ENCODE assay signal across 27 cellular contexts in genomic region chrX:136587532-136587931, GRCh38. TPM values are rescaled to one million over a fixed set of nuclear protein-coding genes. Genes with fewer than 3 reads are reported as not detected.
A peak's percentile ranks its signal among the peaks of the same experiment; 100 is the strongest.
DNase-seq lines count a peak whose midpoint lies in the region; ATAC-seq and TF ChIP-seq lines count a peak whose summit lies in the region.
"Had no signal": no experiment of that assay in that cellular context is flagged by ENCODE, and none has a peak within 500 bp of the region (broad histone marks: within the 10 kb centered on the region; RNA-seq: fewer than 3 reads in every experiment).

No MANE protein-coding gene starts in this region.

- H3K9me3 Mint-ChIP-seq in activated naive CD4-positive, alpha-beta T cell treated with anti-CD3 and anti-CD28 coated beads, Interleukin-2, amount 10 ng/mL, durations not matched to agents 7 days and 5 days = no peaks in the 10 kb centered on the region
- no peaks in the 10 kb centered on the region for H3K9me3 Mint-ChIP-seq in activated naive CD8-positive, alpha-beta T cell treated with anti-CD3 and anti-CD28 coated beads, Interleukin-2, amount 50 U/mL, for 24 hours
- H3K9me3 Mint-ChIP-seq: activated B cell treated with CpG ODN at 0.5 μM for 24 hours had no signal

- no peak for ATAC-seq in activated naive CD8-positive, alpha-beta T cell treated with anti-CD3 and anti-CD28 coated beads, Interleukin-2, amount 50 U/mL, for 24 hours
- no peak for ATAC-seq in HG03159 (IDR thresholded peaks at IDR 0.05; ENCODE audit: unreplicated experiment)
- ATAC-seq: left colon, sciatic nerve had no signal

- H3K36me3 ChIP-seq in PC-9 (ENCODE audit: low read depth) = no peaks in the 10 kb centered on the region
- H3K36me3 ChIP-seq: adrenal gland, SJCRH30, thoracic aorta had no signal

- no peaks in the 10 kb centered on the region for H3K27me3 Mint-ChIP-seq in activated naive CD4-positive, alpha-beta T cell treated with anti-CD3 and anti-CD28 coated beads, Interleukin-2, amount 10 ng/mL, durations not matched to agents 7 days and 5 days
- H3K27me3 Mint-ChIP-seq in activated naive CD8-positive, alpha-beta T cell treated with anti-CD3 and anti-CD28 coated beads, Interleukin-2, amount 50 U/mL, for 24 hours = no peaks in the 10 kb centered on the region
- H3K27me3 Mint-ChIP-seq: activated B cell treated with CpG ODN at 0.5 μM for 24 hours had no signal

- intact Hi-C loops in PC-9 (cut with micrococcal nuclease; ENCODE audit: unreplicated experiment) = no loop called here

- peak overlapping the region; percentile 28 for H3K4me3 Mint-ChIP-seq in activated naive CD4-positive, alpha-beta T cell treated with anti-CD3 and anti-CD28 coated beads, Interleukin-2, amount 10 ng/mL, durations not matched to agents 7 days and 5 days
- H3K4me3 Mint-ChIP-seq in activated naive CD8-positive, alpha-beta T cell treated with anti-CD3 and anti-CD28 coated beads, Interleukin-2, amount 50 U/mL, for 24 hours = peak overlapping the region; percentile 57
- H3K4me3 Mint-ChIP-seq: activated B cell treated with CpG ODN at 0.5 μM for 24 hours, H9, nephron progenitor cell had no signal

- peaks cover 39% of the 10 kb centered on the region for H3K4me1 ChIP-seq in PC-9 (replicated peaks; ENCODE audit: insufficient read depth)
- H3K4me1 ChIP-seq: adrenal gland, SJCRH30 had no signal

- no peak overlapping the region for H2AFZ ChIP-seq in PC-9

- no peaks in the 10 kb centered on the region for H3K27me3 ChIP-seq in PC-9 (ENCODE audit: insufficient read depth, low read depth)
- H3K27me3 ChIP-seq: SJCRH30 had no signal

- H3K36me3 Mint-ChIP-seq in activated naive CD4-positive, alpha-beta T cell treated with anti-CD3 and anti-CD28 coated beads, Interleukin-2, amount 10 ng/mL, durations not matched to agents 7 days and 5 days = peaks cover 1% of the 10 kb centered on the region
- no peaks in the 10 kb centered on the region for H3K36me3 Mint-ChIP-seq in activated naive CD8-positive, alpha-beta T cell treated with anti-CD3 and anti-CD28 coated beads, Interleukin-2, amount 50 U/mL, for 24 hours (ENCODE audit: low read depth)

- peak overlapping the region; percentile 90 for H3K27ac Mint-ChIP-seq in activated naive CD4-positive, alpha-beta T cell treated with anti-CD3 and anti-CD28 coated beads, Interleukin-2, amount 10 ng/mL, durations not matched to agents 7 days and 5 days
- H3K27ac Mint-ChIP-seq in activated naive CD8-positive, alpha-beta T cell treated with anti-CD3 and anti-CD28 coated beads, Interleukin-2, amount 50 U/mL, for 24 hours = peak overlapping the region; percentile 89
- H3K27ac Mint-ChIP-seq: activated B cell treated with CpG ODN at 0.5 μM for 24 hours, nephron progenitor cell had no signal

- H3K4me2 ChIP-seq in PC-9 = peak overlapping the region; percentile 39

- no peak overlapping the region for H3K4me3 ChIP-seq in PC-9
- H3K4me3 ChIP-seq: adrenal gland, SJCRH30, thoracic aorta had no signal

- no peaks in the 10 kb centered on the region for H4K20me1 ChIP-seq in PC-9 (ENCODE audit: insufficient read depth)

- no peak for DNase-seq in activated naive CD4-positive, alpha-beta T cell treated with anti-CD3 and anti-CD28 coated beads, Interleukin-2, amount 10 ng/mL, durations not matched to agents 7 days and 5 days
- no peak for DNase-seq in activated naive CD4-positive, alpha-beta T cell treated with Interleukin-2 at 50 U/mL for 16 hours
- DNase-seq in PC-9 (no peak), NCI-H2029 (lab: John Stamatoyannopoulos, UW) (no peak)
- DNase-seq in activated naive CD8-positive, alpha-beta T cell treated with anti-CD3 and anti-CD28 coated beads, Interleukin-2, amount 50 U/mL, for 24 hours = no peak
- DNase-seq in stimulated activated CD4-positive, alpha-beta T cell treated with anti-CD3 and anti-CD28 coated beads, Interleukin-2, amount 100 ng/mL, for 48 hours = no peak
- DNase-seq: activated B cell treated with CpG ODN at 0.5 μM for 24 hours; adrenal gland; cortex of kidney; DND-41; H9; head of caudate nucleus; Karpas-422; left colon; NCI-H1048; NCI-H187 treated with DMSO at 0.1 percent for 48 hours; NCI-H345; NCI-H82; nephron progenitor cell; posterior cingulate gyrus; SJCRH30; stimulated activated CD4-positive, alpha-beta T cell treated with anti-CD3 and anti-CD28 coated beads, Interleukin-15, amount 100 ng/mL, for 24 hours had no signal

- H3F3A ChIP-seq in PC-9 (ENCODE audit: insufficient read depth, low read depth) = peaks cover 12% of the 10 kb centered on the region

- BruUV-seq in PC-9 (replicated peaks; lab: Mats Ljungman, UMichigan) = no TSS peak

- H3K79me2 ChIP-seq in PC-9 (ENCODE audit: low read depth) = no peaks in the 10 kb centered on the region

- no peaks in the 10 kb centered on the region for H3K9me2 ChIP-seq in PC-9 (ENCODE audit: insufficient read depth)

- POLR2A ChIA-PET in PC-9 (lab: Charles Lee; ENCODE audit: unreplicated experiment) = no interaction called here

- TF ChIP-seq CTCF in PC-9 (conservative IDR thresholded peaks at IDR 0.05) = no peak

- H3K27ac ChIP-seq in PC-9 = peak overlapping the region; percentile 50
- H3K27ac ChIP-seq: adrenal gland, SJCRH30, thoracic aorta had no signal

- CTCF ChIA-PET in activated naive CD4-positive, alpha-beta T cell treated with anti-CD3 and anti-CD28 coated beads, Interleukin-2, amount 10 ng/mL, durations not matched to agents 7 days and 5 days (lab: Charles Lee) = interaction anchor here (1.8 kb wide), 1 partner anchor 10 kb away, joined by 9 read pairs; no protein-coding TSS in a partner anchor
- CTCF ChIA-PET in PC-9 (lab: Charles Lee) = no interaction called here

- no peaks in the 10 kb centered on the region for H3K9me3 ChIP-seq in PC-9 (ENCODE audit: insufficient read depth, low read depth)
- H3K9me3 ChIP-seq: adrenal gland, SJCRH30, thoracic aorta had no signal

- peaks cover 60% of the 10 kb centered on the region for H3K4me1 Mint-ChIP-seq in activated naive CD4-positive, alpha-beta T cell treated with anti-CD3 and anti-CD28 coated beads, Interleukin-2, amount 10 ng/mL, durations not matched to agents 7 days and 5 days
- H3K4me1 Mint-ChIP-seq in activated naive CD8-positive, alpha-beta T cell treated with anti-CD3 and anti-CD28 coated beads, Interleukin-2, amount 50 U/mL, for 24 hours = peaks cover 66% of the 10 kb centered on the region
- H3K4me1 Mint-ChIP-seq: activated B cell treated with CpG ODN at 0.5 μM for 24 hours had no signal

RNA-seq across cellular contexts. Expression of gene VGLL1, which starts 55.5 kb away (rescaled TPM):
- total RNA-seq in PC-9 (2021) = 112 and 154 TPM in 2 replicates
- total RNA-seq: activated B cell treated with CpG ODN at 0.5 μM for 24 hours, adrenal gland, H9, HT1080, left colon, mesenteric fat pad, sciatic nerve, SJCRH30, thoracic aorta had no signal
